In the genomic region with DNA sequence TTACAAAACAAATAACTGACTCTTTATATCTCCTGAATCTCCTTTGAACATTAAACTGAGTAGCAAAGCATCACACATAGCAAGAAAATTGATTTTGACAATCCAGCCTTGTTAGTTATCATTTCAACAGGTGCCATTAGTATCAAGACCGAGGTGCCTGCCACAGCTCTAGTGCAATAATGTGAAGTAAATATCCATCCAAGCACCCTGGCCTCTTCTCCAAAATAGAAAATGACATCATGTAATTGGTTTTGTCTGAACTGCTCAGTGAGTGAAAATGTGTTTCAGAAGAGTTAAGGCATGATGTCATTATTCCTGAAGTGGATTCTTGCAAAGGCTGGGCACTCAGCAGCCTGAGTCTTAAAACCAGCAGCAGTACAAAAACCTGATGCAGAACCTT, we compare ENCODE assay signal across 14 cellular contexts.
DNase-seq lines count a peak whose midpoint lies in the region; ATAC-seq, FAIRE-seq and TF ChIP-seq lines count a peak whose summit lies in the region.
"Had no signal": no experiment of that assay in that cellular context is flagged by ENCODE, and none has a peak within 500 bp of the region (broad histone marks: within the 10 kb centered on the region; RNA-seq: fewer than 3 reads in every experiment).

No MANE protein-coding gene starts in this region.

- H3K27ac ChIP-seq in HepG2 (ENCODE audit: extremely low read length, insufficient read depth, low read length) (no peak overlapping the region), right lobe of liver (no peak overlapping the region)
- H3K27ac ChIP-seq: pancreas, tibial artery, VCaP had no signal

- TF ChIP-seq CTCF in HepG2 (CRISPR knock-in tag; IDR thresholded peaks at IDR 0.05) (no peak), right lobe of liver (IDR thresholded peaks at IDR 0.05) (no peak), type B pancreatic cell (conservative IDR thresholded peaks at IDR 0.05) (no peak)

- in situ Hi-C loops in HepG2 (cut with HindIII; ENCODE audit: extremely low pct_ligation_motif_present, low pct_unique_long_range_greater_than_20kb): no loop called here

- TF ChIP-seq EP300 in HepG2 (IDR thresholded peaks at IDR 0.05; ENCODE audit: low read depth in 2 of 2, low read length in 2 of 2): no peak
- no peak for TF ChIP-seq EP300 in HepG2 (CRISPR knock-in tag; IDR thresholded peaks at IDR 0.05; ENCODE audit: borderline replicate concordance)

- intact Hi-C loops in HepG2 (cut with micrococcal nuclease; ENCODE audit: unreplicated experiment) (no loop called here), right lobe of liver (cut with DNase I) (no loop called here)

- no peak overlapping the region for H3K4me3 Mint-ChIP-seq in type B pancreatic cell
- H3K4me3 Mint-ChIP-seq: activated CD8-positive, alpha-beta T cell treated with anti-CD3 and anti-CD28 coated beads for 36 hours; stimulated activated effector memory CD8-positive, alpha-beta T cell treated with anti-CD3 and anti-CD28 coated beads, Interleukin-12 subunit alpha, Interleukin-12 subunit beta, amount 100 ng/mL, for 72 hours had no signal

- CTCF ChIA-PET in HepG2 (lab: Yijun Ruan, JAX; ENCODE audit: low intra/inter-chr PET ratio, low total read pairs): no interaction called here

- 0 out of 2 replicates have a peak, but pooled peaks cover 9% of the 10 kb centered on the region for H4K20me1 ChIP-seq in HepG2 (ENCODE audit: insufficient read depth, low read length)
- H4K20me1 ChIP-seq: BLaER1 treated with 17β-estradiol and CSF1 and Interleukin-3, amounts not matched to agents 10 nM and 100 nM had no signal

- H3K36me3 ChIP-seq in HepG2 (replicated peaks in 1 of 2; ENCODE audit: control insufficient read depth in 1 of 2, insufficient read depth in 2 of 2, low read length in 2 of 2) (no peaks in the 10 kb centered on the region), right lobe of liver (no peaks in the 10 kb centered on the region)
- H3K36me3 ChIP-seq: BLaER1 treated with 17β-estradiol and CSF1 and Interleukin-3, amounts not matched to agents 10 nM and 100 nM; pancreas; tibial artery had no signal

- no peak for TF ChIP-seq RAD21 in HepG2 (CRISPR knock-in tag; IDR thresholded peaks at IDR 0.05)

- H3K4me2 ChIP-seq in HepG2 (ENCODE audit: low read depth, low read length): no peak overlapping the region

- no peaks in the 10 kb centered on the region for H3K9me3 Mint-ChIP-seq in type B pancreatic cell
- H3K9me3 Mint-ChIP-seq: activated CD8-positive, alpha-beta T cell treated with anti-CD3 and anti-CD28 coated beads for 36 hours had no signal

- no peak overlapping the region for H2AFZ ChIP-seq in HepG2 (ENCODE audit: low read length)

- H3K79me2 ChIP-seq in HepG2 (ENCODE audit: insufficient read depth, low read length): no peaks in the 10 kb centered on the region

- no peaks in the 10 kb centered on the region for H3K27me3 ChIP-seq in HepG2 (ENCODE audit: control insufficient read depth in 1 of 2, insufficient read depth in 2 of 2, low read length in 2 of 2)
- no peaks in the 10 kb centered on the region for H3K27me3 ChIP-seq in right lobe of liver
- H3K27me3 ChIP-seq: BLaER1 treated with 17β-estradiol and CSF1 and Interleukin-3, amounts not matched to agents 10 nM and 100 nM; pancreas; tibial artery had no signal

- no peak overlapping the region for H3K9ac ChIP-seq in HepG2 (ENCODE audit: insufficient read depth, low read depth, low read length)
- H3K9ac ChIP-seq: BLaER1 treated with 17β-estradiol and CSF1 and Interleukin-3, amounts not matched to agents 10 nM and 100 nM had no signal

- POLR2A ChIA-PET in HepG2 (lab: Yijun Ruan, JAX): no interaction called here

- no peak overlapping the region for H3K4me3 ChIP-seq in HepG2 (replicated peaks in 1 of 3; ENCODE audit: insufficient read depth in 1 of 3, low read depth in 2 of 3, low read length in 3 of 3)
- H3K4me3 ChIP-seq in right lobe of liver: no peak overlapping the region
- H3K4me3 ChIP-seq: BLaER1 treated with 17β-estradiol and CSF1 and Interleukin-3, amounts not matched to agents 10 nM and 100 nM; pancreas; tibial artery had no signal

- no peak for DNase-seq in HepG2 (ENCODE audit: low spot score)
- DNase-seq in right lobe of liver: no peak
- DNase-seq in NCI-H146 (lab: John Stamatoyannopoulos, UW): peak; percentile 69
- peak; percentile 50 for DNase-seq in dedifferentiated amniotic fluid mesenchymal stem cell (ENCODE audit: extremely low spot score)
- DNase-seq in type B pancreatic cell (ENCODE audit: extremely low spot score, unreplicated experiment): no peak
- DNase-seq: activated CD8-positive, alpha-beta T cell treated with anti-CD3 and anti-CD28 coated beads for 36 hours; NCI-H226; pancreas; tibial artery had no signal

- no peaks in the 10 kb centered on the region for H3K36me3 Mint-ChIP-seq in type B pancreatic cell
- H3K36me3 Mint-ChIP-seq: stimulated activated effector memory CD8-positive, alpha-beta T cell treated with anti-CD3 and anti-CD28 coated beads, Interleukin-12 subunit alpha, Interleukin-12 subunit beta, amount 100 ng/mL, for 72 hours had no signal

- H3K27ac Mint-ChIP-seq in type B pancreatic cell: no peak overlapping the region
- H3K27ac Mint-ChIP-seq: activated CD8-positive, alpha-beta T cell treated with anti-CD3 and anti-CD28 coated beads for 36 hours; stimulated activated effector memory CD8-positive, alpha-beta T cell treated with anti-CD3 and anti-CD28 coated beads, Interleukin-12 subunit alpha, Interleukin-12 subunit beta, amount 100 ng/mL, for 72 hours had no signal

- H3K27me3 Mint-ChIP-seq in type B pancreatic cell: no peaks in the 10 kb centered on the region
- H3K27me3 Mint-ChIP-seq: activated CD8-positive, alpha-beta T cell treated with anti-CD3 and anti-CD28 coated beads for 36 hours had no signal

- peaks cover 17% of the 10 kb centered on the region for H3K4me1 Mint-ChIP-seq in type B pancreatic cell (ENCODE audit: unreplicated experiment)

- BruUV-seq in HepG2 (replicated peaks; lab: Mats Ljungman, UMichigan): no TSS peak

- H3K9me3 ChIP-seq in HepG2 (ENCODE audit: low read length) (no peaks in the 10 kb centered on the region), right lobe of liver (no peaks in the 10 kb centered on the region)
- H3K9me3 ChIP-seq: pancreas, tibial artery had no signal

- no peak for ATAC-seq in HepG2
- ATAC-seq in right lobe of liver: no peak
- no peak for ATAC-seq in GM19328 (IDR thresholded peaks at IDR 0.05; ENCODE audit: unreplicated experiment)
- no peak for ATAC-seq in HG02759 (IDR thresholded peaks at IDR 0.05; ENCODE audit: unreplicated experiment)
- ATAC-seq: activated CD8-positive, alpha-beta T cell treated with anti-CD3 and anti-CD28 coated beads for 36 hours; pancreas; stimulated activated effector memory CD8-positive, alpha-beta T cell treated with anti-CD3 and anti-CD28 coated beads, Interleukin-12 subunit alpha, Interleukin-12 subunit beta, amount 100 ng/mL, for 72 hours had no signal

- no peaks in the 10 kb centered on the region for H3K4me1 ChIP-seq in HepG2 (ENCODE audit: insufficient read depth, low read length)
- H3K4me1 ChIP-seq in right lobe of liver: no peaks in the 10 kb centered on the region
- H3K4me1 ChIP-seq: pancreas, tibial artery had no signal

- no peak for FAIRE-seq in HepG2 (lab: Jason Lieb, UNC)
- FAIRE-seq: pancreas had no signal

- TF ChIP-seq POLR2A in HepG2 (IDR thresholded peaks at IDR 0.05; ENCODE audit: insufficient read depth in 1 of 2, low read depth in 2 of 2, low read length in 2 of 2): no peak
- TF ChIP-seq POLR2A in right lobe of liver (IDR thresholded peaks at IDR 0.05): no peak

- WGBS in HepG2 (ENCODE audit: low lambda C conversion rate): 91% methylated on average over 1 of the region's 1 CpG
- WGBS in right lobe of liver (ENCODE audit: insufficient coverage, low coverage, low lambda C conversion rate, missing lambda C conversion rate): 67% methylated on average over 1 of the region's 1 CpG

TF ChIP-seq in HepG2, 621 proteins besides CTCF, POLR2A, EP300 and RAD21:
- peak; percentile 97 for TF ChIP-seq ATF7 (IDR thresholded peaks at IDR 0.05)
- TF ChIP-seq ATF7 (CRISPR knock-in tag; IDR thresholded peaks at IDR 0.05): no peak
- TF ChIP-seq NCOA1 (CRISPR knock-in tag; IDR thresholded peaks at IDR 0.05): no peak

Comparison
In these comparisons a context has a peak if more than half of its experiments do, and no peak if none do; other contexts are left out.
1. DNase-seq: peak in NCI-H146 (single experiment) and dedifferentiated amniotic fluid mesenchymal stem cell (single experiment); none in HepG2 (single experiment), right lobe of liver (0 of 3) and type B pancreatic cell (single experiment).